7 cellular contexts compared by ENCODE assay signal in the genomic region with DNA sequence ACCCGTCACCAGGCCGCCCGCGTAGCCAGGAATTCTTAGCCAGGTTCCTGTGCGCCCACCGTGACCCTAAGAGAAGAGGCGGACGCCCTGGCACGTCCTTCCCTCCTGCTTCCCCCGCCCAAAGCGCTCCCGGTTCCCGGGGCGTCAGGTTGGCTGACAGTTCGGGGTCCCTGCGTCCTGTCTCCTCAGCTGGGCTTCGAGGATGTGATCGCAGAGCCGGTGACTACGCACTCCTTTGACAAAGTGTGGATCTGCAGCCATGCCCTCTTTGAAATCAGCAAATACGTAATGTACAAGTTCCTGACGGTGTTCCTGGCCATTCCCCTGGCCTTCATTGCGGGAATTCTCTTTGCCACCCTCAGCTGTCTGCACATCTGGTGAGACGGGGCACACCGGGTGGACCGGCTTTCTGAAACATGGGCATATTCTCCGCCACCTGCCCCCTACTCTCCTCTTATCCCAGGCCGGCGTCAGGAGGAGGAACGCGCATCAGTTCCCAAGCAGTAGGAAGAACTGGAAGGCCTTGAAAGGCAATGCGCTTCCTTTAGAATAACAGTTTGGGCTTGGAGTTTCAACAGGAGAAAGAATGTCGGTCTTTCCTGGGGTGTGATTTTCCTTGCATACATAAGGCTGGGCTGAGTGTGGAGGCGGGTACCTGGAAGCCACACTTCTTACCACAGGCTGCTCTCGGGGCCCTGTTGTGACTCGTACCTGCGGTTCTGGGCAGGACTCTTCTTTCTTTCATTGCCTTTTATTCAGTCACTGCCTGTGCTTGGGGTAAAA. TPM values are rescaled to one million over a fixed set of nuclear protein-coding genes. Genes with fewer than 3 reads are reported as not detected.
DNase-seq lines count a peak whose midpoint lies in the region; ATAC-seq and TF ChIP-seq lines count a peak whose summit lies in the region.

No MANE protein-coding gene starts in this region.

- H3K9ac ChIP-seq in fibroblast of lung (ENCODE audit: insufficient read depth, low read length), result peak overlapping the region; percentile 88

- H3K9me3 ChIP-seq in fibroblast of lung (ENCODE audit: control insufficient read depth, insufficient read depth, low read depth, low read length), result no peaks in the 10 kb centered on the region

- H3K4me1 ChIP-seq in fibroblast of lung (ENCODE audit: control insufficient read depth, extremely low read depth, insufficient read depth, low read length), result peaks cover 5% of the 10 kb centered on the region

- no peaks in the 10 kb centered on the region for H3K27me3 ChIP-seq in fibroblast of lung (ENCODE audit: control insufficient read depth, insufficient read depth, low read length)

- no peaks in the 10 kb centered on the region for H3K36me3 Mint-ChIP-seq in natural killer cell treated with Interleukin-12 subunit alpha and Interleukin-12 subunit beta and Interleukin-15 and Interleukin-18, amount 100 ng/mL, for 72 hours

- H3K4me2 ChIP-seq in fibroblast of lung (ENCODE audit: extremely low read depth, insufficient read depth, low read length), result peak overlapping the region; percentile 90

- no peaks in the 10 kb centered on the region for H3K36me3 ChIP-seq in fibroblast of lung (ENCODE audit: control insufficient read depth, insufficient read depth, low read length)

- peaks cover 49% of the 10 kb centered on the region for H3K79me2 ChIP-seq in fibroblast of lung (ENCODE audit: control insufficient read depth, insufficient read depth, low read length)

- H3K4me1 Mint-ChIP-seq in natural killer cell treated with Interleukin-12 subunit alpha and Interleukin-12 subunit beta and Interleukin-15 and Interleukin-18, amount 100 ng/mL, for 72 hours (ENCODE audit: low read depth in 2 of 2), result peaks cover 10 to 13% of the 10 kb centered on the region in 2 donors

- H3K27ac ChIP-seq in fibroblast of lung (ENCODE audit: insufficient read depth, low read length), result peak overlapping the region; percentile 73

- peak overlapping the region; percentile 74 for H3K4me3 Mint-ChIP-seq in natural killer cell treated with Interleukin-12 subunit alpha and Interleukin-12 subunit beta and Interleukin-15 and Interleukin-18, amount 100 ng/mL, for 72 hours

- ATAC-seq in GM19351 (IDR thresholded peaks at IDR 0.05; ENCODE audit: unreplicated experiment) (peak; percentile 56), HG03432 (IDR thresholded peaks at IDR 0.05; ENCODE audit: unreplicated experiment) (peak; percentile 68)
- ATAC-seq in natural killer cell treated with Interleukin-12 subunit alpha and Interleukin-12 subunit beta and Interleukin-15 and Interleukin-18, amount 100 ng/mL, for 72 hours, result peak in 1 of 2 donors; percentile 68

- peak overlapping the region; percentile 72 to 93 (median 84) for H3K4me3 ChIP-seq in fibroblast of lung (replicated peaks in 1 of 4; ENCODE audit: control extremely low read depth in 1 of 4, insufficient read depth in 1 of 4, low read depth in 3 of 4, low read length in 4 of 4)

- no peak overlapping the region for H3K27ac Mint-ChIP-seq in natural killer cell treated with Interleukin-12 subunit alpha and Interleukin-12 subunit beta and Interleukin-15 and Interleukin-18, amount 100 ng/mL, for 72 hours

- H3K27me3 Mint-ChIP-seq in natural killer cell treated with Interleukin-12 subunit alpha and Interleukin-12 subunit beta and Interleukin-15 and Interleukin-18, amount 100 ng/mL, for 72 hours, result peaks cover 42 to 50% of the 10 kb centered on the region in 2 donors

- H3K9me3 Mint-ChIP-seq in natural killer cell treated with Interleukin-12 subunit alpha and Interleukin-12 subunit beta and Interleukin-15 and Interleukin-18, amount 100 ng/mL, for 72 hours, result no peaks in the 10 kb centered on the region

- H2AFZ ChIP-seq in fibroblast of lung (ENCODE audit: low read length), result peak overlapping the region; percentile 2

- no peaks in the 10 kb centered on the region for H4K20me1 ChIP-seq in fibroblast of lung (ENCODE audit: control insufficient read depth, extremely low read depth, insufficient read depth, low read length)

- DNase-seq in activated T-cell treated with anti-CD3 and anti-CD28 coated beads for 24 hours (ENCODE audit: low read depth) (peak; percentile 23), fibroblast of lung (ENCODE audit: low read depth in 2 of 2) (peak; percentile 56 to 85), SK-N-DZ (ENCODE audit: low spot score) (no peak), SHP77 (lab: John Stamatoyannopoulos, UW) (no peak)
- DNase-seq in natural killer cell treated with Interleukin-12 subunit alpha and Interleukin-12 subunit beta and Interleukin-15 and Interleukin-18, amount 100 ng/mL, for 72 hours (ENCODE audit: low spot score), result no peak

- TF ChIP-seq CTCF in fibroblast of lung (conservative IDR thresholded peaks at IDR 0.05 in 1 of 2, IDR thresholded peaks at IDR 0.05 in 1 of 2; ENCODE audit: low read depth in 1 of 2, low read length in 2 of 2), result no peak

RNA-seq across cellular contexts. Expression of a gene that starts 0.7 kb away (rescaled TPM):
- total RNA-seq in fibroblast of lung, result 60.1 and 119 TPM in 2 replicates
- 217 and 288 TPM in 2 replicates for polyA plus RNA-seq in fibroblast of lung
- 118 and 133 TPM in 2 replicates for polyA plus RNA-seq in fibroblast of lung (2012)
- 162 and 212 TPM in 2 replicates for polyA minus RNA-seq in fibroblast of lung (ENCODE audit: low replicate concordance)
- not detected for total RNA-seq in natural killer cell treated with Interleukin-12 subunit alpha and Interleukin-12 subunit beta and Interleukin-15 and Interleukin-18, amount 100 ng/mL, for 72 hours
- not detected in 2 replicates for polyA plus RNA-seq in SK-N-DZ (2014; cell fraction: cytosol; rRNA removed)
- not detected in 2 replicates for polyA plus RNA-seq in SK-N-DZ (2014; cell fraction: nucleus; rRNA removed)

RNA-seq across cellular contexts. Expression of a gene that starts 24.6 kb away (rescaled TPM):
- total RNA-seq in fibroblast of lung, result 174 and 461 TPM in 2 replicates
- polyA plus RNA-seq in fibroblast of lung, result 1,245 and 1,327 TPM in 2 replicates
- 881 and 940 TPM in 2 replicates for polyA plus RNA-seq in fibroblast of lung (2012)
- 3,025 and 3,345 TPM in 2 replicates for polyA minus RNA-seq in fibroblast of lung (ENCODE audit: low replicate concordance)
- total RNA-seq in natural killer cell treated with Interleukin-12 subunit alpha and Interleukin-12 subunit beta and Interleukin-15 and Interleukin-18, amount 100 ng/mL, for 72 hours, result not detected
- not detected in 2 replicates for polyA plus RNA-seq in SK-N-DZ (2014; cell fraction: cytosol; rRNA removed)
- polyA plus RNA-seq in SK-N-DZ (2014; cell fraction: nucleus; rRNA removed), result not detected in 2 replicates

Comparison
In these comparisons a context has a peak if more than half of its experiments do, and no peak if none do; other contexts are left out.
1. DNase-seq: peak in activated T-cell treated with anti-CD3 and anti-CD28 coated beads for 24 hours (single experiment) and fibroblast of lung (2 of 2); none in natural killer cell treated with Interleukin-12 subunit alpha and Interleukin-12 subunit beta and Interleukin-15 and Interleukin-18, amount 100 ng/mL, for 72 hours (single experiment), SK-N-DZ (single experiment) and SHP77 (0 of 2).
2. RNA of a gene that starts 0.7 kb away (total RNA-seq): 60.1 to 119 TPM in fibroblast of lung; not detected in natural killer cell treated with Interleukin-12 subunit alpha and Interleukin-12 subunit beta and Interleukin-15 and Interleukin-18, amount 100 ng/mL, for 72 hours; every median in the first group is over 10 times any median in the second.
3. RNA of a gene that starts 24.6 kb away (total RNA-seq): 174 to 461 TPM in fibroblast of lung; not detected in natural killer cell treated with Interleukin-12 subunit alpha and Interleukin-12 subunit beta and Interleukin-15 and Interleukin-18, amount 100 ng/mL, for 72 hours; every median in the first group is over 100 times any median in the second.